11 cellular contexts compared by ENCODE assay signal in the genomic region with DNA sequence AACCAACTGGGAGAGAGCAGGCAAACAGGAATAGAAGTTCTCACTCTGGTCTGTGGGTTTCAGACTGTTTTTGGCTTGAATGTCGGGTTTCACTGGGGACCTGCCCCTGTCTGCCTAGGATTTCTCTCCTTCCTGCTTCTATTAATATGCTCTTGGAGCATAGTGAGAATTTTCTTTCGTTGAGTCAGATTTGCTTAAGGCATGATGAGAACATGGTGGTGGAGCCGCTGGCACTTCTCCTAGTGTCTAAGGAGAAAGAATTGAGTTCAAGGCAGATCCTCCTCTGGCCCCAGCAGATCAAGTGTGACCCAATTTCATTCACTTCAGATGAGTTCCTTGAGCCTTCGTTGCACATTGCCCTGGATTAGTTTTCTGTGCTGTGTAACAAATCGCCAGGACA.
A peak's percentile ranks its signal among the peaks of the same experiment; 100 is the strongest.
DNase-seq lines count a peak whose midpoint lies in the region; ATAC-seq and TF ChIP-seq lines count a peak whose summit lies in the region.
"Had no signal": no experiment of that assay in that cellular context is flagged by ENCODE, and none has a peak within 500 bp of the region (broad histone marks: within the 10 kb centered on the region; RNA-seq: fewer than 3 reads in every experiment).

No MANE protein-coding gene starts in this region.

- H3K27me3 ChIP-seq in RWPE2 (ENCODE audit: insufficient read depth, poor library complexity, severe bottlenecking), result no peaks in the 10 kb centered on the region

- peak overlapping the region; percentile 25 for H3K27ac ChIP-seq in RWPE2 (ENCODE audit: poor library complexity, severe bottlenecking)

- H3K9me3 Mint-ChIP-seq in progenitor cell of endocrine pancreas (ENCODE audit: low read depth), result peaks cover 6% of the 10 kb centered on the region

- peak; percentile 82 for ATAC-seq in RWPE2 (ENCODE audit: low read depth)
- ATAC-seq in HG03469 (IDR thresholded peaks at IDR 0.05; ENCODE audit: unreplicated experiment), result no peak
- ATAC-seq: activated CD4-positive, CD25-positive, alpha-beta regulatory T cell treated with anti-CD3 and anti-CD28 coated beads, Interleukin-2, amount 50 U/mL, for 24 hours had no signal

- no peak overlapping the region for H3K27ac Mint-ChIP-seq in progenitor cell of endocrine pancreas

- H3K27me3 Mint-ChIP-seq in progenitor cell of endocrine pancreas, result peaks cover 14% of the 10 kb centered on the region

- H3K36me3 Mint-ChIP-seq in progenitor cell of endocrine pancreas (ENCODE audit: insufficient read depth), result peaks cover 5% of the 10 kb centered on the region

- no peaks in the 10 kb centered on the region for H3K36me3 ChIP-seq in RWPE2 (ENCODE audit: low read depth)

- H3K4me3 Mint-ChIP-seq in progenitor cell of endocrine pancreas (ENCODE audit: low read depth), result no peak overlapping the region

- TF ChIP-seq CTCF in RWPE2 (IDR thresholded peaks at IDR 0.05; ENCODE audit: poor library complexity, severe bottlenecking) (no peak), progenitor cell of endocrine pancreas (IDR thresholded peaks at IDR 0.05; ENCODE audit: unreplicated experiment) (no peak)

- peak; percentile 95 for DNase-seq in EL
- peak; percentile 29 for DNase-seq in RWPE2 (ENCODE audit: low spot score)
- peak; percentile 95 for DNase-seq in fibroblast of gingiva (ENCODE audit: low read depth)
- DNase-seq in skeletal muscle cell (ENCODE audit: low read depth), result peak; percentile 68
- no peak for DNase-seq in NCI-H82 (lab: John Stamatoyannopoulos, UW)
- no peak for DNase-seq in progenitor cell of endocrine pancreas (ENCODE audit: low spot score, unreplicated experiment)
- no peak for DNase-seq in occipital lobe (lab: John Stamatoyannopoulos, UW)
- DNase-seq: cortex of kidney, hippocampal formation had no signal

- peaks cover 3% of the 10 kb centered on the region for H3K4me1 Mint-ChIP-seq in progenitor cell of endocrine pancreas (ENCODE audit: low read depth)

- H3K4me3 ChIP-seq in RWPE2 (ENCODE audit: severe bottlenecking), result no peak overlapping the region
- no peak overlapping the region for H3K4me3 ChIP-seq in skeletal muscle cell (ENCODE audit: low read depth, low read length)

- peaks cover 4% of the 10 kb centered on the region for H3K4me1 ChIP-seq in RWPE2 (ENCODE audit: insufficient read depth, poor library complexity, severe bottlenecking)

- no peaks in the 10 kb centered on the region for H3K9me3 ChIP-seq in RWPE2 (ENCODE audit: severe bottlenecking)

Comparison
In these comparisons a context has a peak if more than half of its experiments do, and no peak if none do; other contexts are left out.
1. DNase-seq: peak in EL (single experiment), RWPE2 (single experiment), fibroblast of gingiva (single experiment) and skeletal muscle cell (single experiment); none in NCI-H82 (single experiment), progenitor cell of endocrine pancreas (single experiment) and occipital lobe (single experiment).